ENCODE assay signal across 9 cellular contexts in genomic region chr2:237603718-237604362, GRCh38.
DNase-seq lines count a peak whose midpoint lies in the region; ATAC-seq and TF ChIP-seq lines count a peak whose summit lies in the region.
"Had no signal": no experiment of that assay in that cellular context is flagged by ENCODE, and none has a peak within 500 bp of the region (broad histone marks: within the 10 kb centered on the region; RNA-seq: fewer than 3 reads in every experiment).

No MANE protein-coding gene starts in this region.

- H2AFZ ChIP-seq in ACC112 (ENCODE audit: low read length, unreplicated experiment) = peak overlapping the region; percentile 97

- peak; percentile 75 for ATAC-seq in HG02938 (IDR thresholded peaks at IDR 0.05; ENCODE audit: unreplicated experiment)
- no peak for ATAC-seq in HG02970 (IDR thresholded peaks at IDR 0.05; ENCODE audit: low FRiP score, unreplicated experiment)
- no peak for ATAC-seq in HG02610 (IDR thresholded peaks at IDR 0.05; ENCODE audit: unreplicated experiment)

- intact Hi-C loops in dendritic cell treated with granulocyte-macrophage colony-stimulating factor and Interleukin-4, amounts not matched to agents 40 ng/mL and 50 ng/mL, for 4 days (cut with micrococcal nuclease) = no loop called here
- intact Hi-C loops in tibial artery (cut with DNase I; ENCODE audit: low total_unique reads) = loop anchor here (5.0 kb wide), 1 partner anchor 138 kb away; no protein-coding TSS in a partner anchor

- H3K4me3 ChIP-seq in ACC112 (ENCODE audit: low read depth, low read length) (peak overlapping the region; percentile 40), muscle layer of duodenum (ENCODE audit: low read depth in 1 of 2, low read length in 2 of 2) (peak overlapping the region in 1 of 2 donors; percentile 19), tibial artery (no peak overlapping the region)

- peak overlapping the region; percentile 18 for H3K4me3 Mint-ChIP-seq in dendritic cell treated with granulocyte-macrophage colony-stimulating factor and Interleukin-4, amounts not matched to agents 40 ng/mL and 50 ng/mL, for 4 days

- no peaks in the 10 kb centered on the region for H3K27me3 ChIP-seq in ACC112 (ENCODE audit: insufficient read depth, low read length)
- no peaks in the 10 kb centered on the region for H3K27me3 ChIP-seq in muscle layer of duodenum (ENCODE audit: low read depth, low read length)
- no peaks in the 10 kb centered on the region for H3K27me3 ChIP-seq in tibial artery

- no peaks in the 10 kb centered on the region for H3K9me3 Mint-ChIP-seq in dendritic cell treated with granulocyte-macrophage colony-stimulating factor and Interleukin-4, amounts not matched to agents 40 ng/mL and 50 ng/mL, for 4 days

- H3K4me1 ChIP-seq in ACC112 (ENCODE audit: control insufficient read depth, insufficient read depth, low read length, unreplicated experiment) (peaks cover 19% of the 10 kb centered on the region), muscle layer of duodenum (ENCODE audit: control insufficient read depth in 1 of 2, insufficient read depth in 2 of 2, low read length in 2 of 2) (peaks cover 0 to 10% of the 10 kb centered on the region in 2 donors), tibial artery (peaks cover 0 to 33% (median 15%) of the 10 kb centered on the region in 4 donors)

- no peaks in the 10 kb centered on the region for H3K9me3 ChIP-seq in muscle layer of duodenum (ENCODE audit: control insufficient read depth in 1 of 2, low read length in 2 of 2)
- no peaks in the 10 kb centered on the region for H3K9me3 ChIP-seq in tibial artery

- TF ChIP-seq CTCF in VCaP (conservative IDR thresholded peaks at IDR 0.05) = no peak
- no peak for TF ChIP-seq CTCF in tibial artery (IDR thresholded peaks at IDR 0.05)

- no peaks in the 10 kb centered on the region for H3K36me3 ChIP-seq in ACC112 (ENCODE audit: insufficient read depth, low read length)
- H3K36me3 ChIP-seq in muscle layer of duodenum (ENCODE audit: control insufficient read depth in 1 of 2, insufficient read depth in 2 of 2, low read length in 2 of 2) = no peaks in the 10 kb centered on the region
- no peaks in the 10 kb centered on the region for H3K36me3 ChIP-seq in tibial artery

- peak overlapping the region; percentile 83 for H3K27ac ChIP-seq in ACC112 (ENCODE audit: low read depth, low read length)
- peak overlapping the region; percentile 50 for H3K27ac ChIP-seq in VCaP
- peak overlapping the region; percentile 60 for H3K27ac ChIP-seq in muscle layer of duodenum (ENCODE audit: low read length)
- H3K27ac ChIP-seq in tibial artery = peak overlapping the region; percentile 28 to 39

- no peaks in the 10 kb centered on the region for H3K79me2 ChIP-seq in ACC112 (ENCODE audit: control insufficient read depth, insufficient read depth, low read length, unreplicated experiment)

- peak overlapping the region; percentile 47 for H3K27ac Mint-ChIP-seq in dendritic cell treated with granulocyte-macrophage colony-stimulating factor and Interleukin-4, amounts not matched to agents 40 ng/mL and 50 ng/mL, for 4 days

- peaks cover 9% of the 10 kb centered on the region for H3K4me1 Mint-ChIP-seq in dendritic cell treated with granulocyte-macrophage colony-stimulating factor and Interleukin-4, amounts not matched to agents 40 ng/mL and 50 ng/mL, for 4 days (ENCODE audit: low read depth)

- peak in 1 of 2 donors; percentile 61 for DNase-seq in tibial artery

- H3K27me3 Mint-ChIP-seq in dendritic cell treated with granulocyte-macrophage colony-stimulating factor and Interleukin-4, amounts not matched to agents 40 ng/mL and 50 ng/mL, for 4 days = peaks cover 21% of the 10 kb centered on the region

- no peaks in the 10 kb centered on the region for H3K36me3 Mint-ChIP-seq in dendritic cell treated with granulocyte-macrophage colony-stimulating factor and Interleukin-4, amounts not matched to agents 40 ng/mL and 50 ng/mL, for 4 days (ENCODE audit: low read depth)
- H3K36me3 Mint-ChIP-seq: brain had no signal
